Comparison of ENCODE assay signal across 32 cellular contexts in the genomic region with DNA sequence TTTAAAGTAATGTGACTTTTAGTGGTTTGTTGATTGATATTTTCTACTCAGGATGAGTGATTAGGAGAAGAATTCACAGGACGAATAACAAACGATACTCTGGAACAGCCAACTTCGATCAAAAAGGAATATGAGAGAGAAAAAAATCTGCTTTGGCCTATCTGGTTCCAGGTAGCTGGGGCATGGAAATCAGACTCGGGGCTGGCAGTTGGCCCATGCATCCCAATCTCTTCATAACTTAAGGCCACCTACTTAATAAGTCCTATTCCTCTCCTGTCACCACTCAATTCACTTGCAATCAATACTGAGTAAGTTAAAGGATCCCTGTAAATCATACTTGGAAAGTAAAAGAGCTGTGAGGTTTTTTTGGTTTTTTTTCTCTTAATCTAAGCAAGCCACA.
"Had no signal": no experiment of that assay in that cellular context is flagged by ENCODE, and none has a peak within 500 bp of the region (broad histone marks: within the 10 kb centered on the region; RNA-seq: fewer than 3 reads in every experiment).

No MANE protein-coding gene starts in this region.

- H3K9me3 ChIP-seq: adrenal gland, ascending aorta, body of pancreas, breast epithelium had no signal

- H3K4me3 ChIP-seq: adrenal gland, ascending aorta, body of pancreas, breast epithelium, cardiac muscle cell had no signal

- H3K27me3 ChIP-seq: adrenal gland, ascending aorta, body of pancreas, brain microvascular endothelial cell, breast epithelium, cardiac muscle cell had no signal

- H3K27ac ChIP-seq: adrenal gland, ascending aorta, body of pancreas, brain microvascular endothelial cell, breast epithelium had no signal

- ATAC-seq: activated naive CD4-positive, alpha-beta T cell treated with anti-CD3 and anti-CD28 coated beads, Interleukin-2, amount 50 U/mL, for 72 hours; activated naive CD8-positive, alpha-beta T cell treated with anti-CD3 and anti-CD28 coated beads, Interleukin-2, amount 50 U/mL, for 24 hours; activated T-cell treated with anti-CD3 and anti-CD28 coated beads, Interleukin-2, amount 50 U/mL, for 4 hours; activated T-cell treated with anti-CD3 and anti-CD28 coated beads, Interleukin-2, amount 50 U/mL, for 72 hours; activated T-helper 17 cell treated with anti-CD3 and anti-CD28 coated beads, Interleukin-2, amount 50 U/mL, for 72 hours; body of pancreas had no signal

- H3K4me1 ChIP-seq: adrenal gland, ascending aorta, body of pancreas, breast epithelium had no signal

- H3K36me3 ChIP-seq: adrenal gland, ascending aorta, brain microvascular endothelial cell, breast epithelium, cardiac muscle cell had no signal

- DNase-seq: activated effector memory CD4-positive, alpha-beta T cell treated with anti-CD3 and anti-CD28 coated beads, Interleukin-2, amount 50 U/mL, for 16 hours; activated effector memory CD4-positive, alpha-beta T cell treated with Interleukin-2 at 50 U/mL for 16 hours; activated gamma-delta T cell; activated gamma-delta T cell treated with Interleukin-2 at 50 U/mL for 16 hours; activated naive CD4-positive, alpha-beta T cell; activated naive CD4-positive, alpha-beta T cell treated with anti-CD3 and anti-CD28 coated beads for 36 hours; activated naive CD4-positive, alpha-beta T cell treated with anti-CD3 and anti-CD28 coated beads, Interleukin-2, amount 10 ng/mL, durations not matched to agents 7 days and 5 days; activated naive CD4-positive, alpha-beta T cell treated with anti-CD3 and anti-CD28 coated beads, Interleukin-2, amount 50 U/mL, for 16 hours; activated naive CD4-positive, alpha-beta T cell treated with Interleukin-2 at 50 U/mL for 16 hours; activated naive CD8-positive, alpha-beta T cell treated with anti-CD3 and anti-CD28 coated beads for 36 hours; activated naive CD8-positive, alpha-beta T cell treated with anti-CD3 and anti-CD28 coated beads, Interleukin-2, amount 10 ng/mL, durations not matched to agents 7 days and 5 days; activated naive CD8-positive, alpha-beta T cell treated with anti-CD3 and anti-CD28 coated beads, Interleukin-2, amount 50 U/mL, for 24 hours; activated T-cell treated with anti-CD3 and anti-CD28 coated beads for 4 hours; activated T-cell treated with anti-CD3 and anti-CD28 coated beads, Interleukin-2, amount 50 U/mL, for 1 hour; activated T-cell treated with anti-CD3 and anti-CD28 coated beads, Interleukin-2, amount 50 U/mL, for 24 hours; activated T-cell treated with anti-CD3 and anti-CD28 coated beads, Interleukin-2, amount 50 U/mL, for 4 hours; activated T-cell treated with anti-CD3 and anti-CD28 coated beads, Interleukin-2, amount 50 U/mL, for 48 hours; activated T-cell treated with anti-CD3 and anti-CD28 coated beads, Interleukin-2, amount 50 U/mL, for 72 hours; adrenal gland; amniotic stem cell; amygdala; anterior cingulate cortex; aorta; body of pancreas; brain microvascular endothelial cell; caudate nucleus; central memory CD4-positive, alpha-beta T cell had no signal
